In the genomic region with DNA sequence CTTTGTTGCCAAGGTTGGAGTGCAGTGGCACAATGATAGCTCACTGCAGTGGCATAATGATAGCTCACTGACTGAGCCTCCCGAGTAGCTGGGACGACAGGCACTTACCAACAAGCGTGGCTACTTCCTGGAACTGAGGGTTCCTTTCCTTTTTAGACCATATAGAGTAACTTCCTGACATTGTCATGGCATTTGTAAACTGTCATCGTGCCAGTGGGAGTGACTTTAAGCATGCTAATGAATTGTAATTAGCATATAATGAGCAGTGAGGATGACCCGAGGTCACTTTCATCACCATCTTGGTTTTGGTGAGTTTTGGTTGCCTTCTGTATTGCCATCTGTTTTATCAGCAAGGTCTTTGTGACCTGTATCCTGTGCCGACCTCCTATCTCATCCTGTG, we compare ENCODE assay signal across 28 cellular contexts.
"Had no signal": no experiment of that assay in that cellular context is flagged by ENCODE, and none has a peak within 500 bp of the region (broad histone marks: within the 10 kb centered on the region; RNA-seq: fewer than 3 reads in every experiment).

No MANE protein-coding gene starts in this region.

- H3K27ac Mint-ChIP-seq: memory B cell; mesothelial cell of epicardium; naive thymus-derived CD4-positive, alpha-beta T cell; nephron; neural progenitor cell; progenitor cell of endocrine pancreas; stimulated activated naive B cell treated with anti-CD40 and anti-IgM and Interleukin-4, amounts not matched to agents 10 μg/mL and 1 μg/mL and 100 μg/mL, for 72 hours; stimulated activated naive CD8-positive, alpha-beta T cell treated with anti-CD3 and anti-CD28 coated beads, Interleukin-15, Interleukin-2, amounts not matched to agents 100 ng/mL and 50 ng/mL, for 24 hours had no signal

- H3K27ac ChIP-seq: coronary artery, gastrocnemius medialis, hepatocyte, neural progenitor cell, parathyroid adenoma, right lobe of liver, thoracic aorta, tibial nerve, upper lobe of left lung had no signal

- H3K79me2 ChIP-seq: hepatocyte had no signal

- H3K27me3 ChIP-seq: gastrocnemius medialis, hepatocyte, neural progenitor cell, right lobe of liver, tibial nerve, upper lobe of left lung had no signal

- H3K9me3 Mint-ChIP-seq: nephron had no signal

- H3K9me3 ChIP-seq: mucosa of descending colon, right lobe of liver, thoracic aorta had no signal

- H3K4me1 Mint-ChIP-seq: memory B cell; mesothelial cell of epicardium; naive thymus-derived CD4-positive, alpha-beta T cell; nephron; stimulated activated naive B cell treated with anti-CD40 and anti-IgM and Interleukin-4, amounts not matched to agents 10 μg/mL and 1 μg/mL and 100 μg/mL, for 72 hours had no signal

- H3K4me2 ChIP-seq: hepatocyte, neural progenitor cell had no signal

- H3K4me3 Mint-ChIP-seq: memory B cell; mesothelial cell of epicardium; naive thymus-derived CD4-positive, alpha-beta T cell; nephron; neural progenitor cell; stimulated activated naive B cell treated with anti-CD40 and anti-IgM and Interleukin-4, amounts not matched to agents 10 μg/mL and 1 μg/mL and 100 μg/mL, for 72 hours; stimulated activated naive CD8-positive, alpha-beta T cell treated with anti-CD3 and anti-CD28 coated beads, Interleukin-15, Interleukin-2, amounts not matched to agents 100 ng/mL and 50 ng/mL, for 24 hours had no signal

- H2AFZ ChIP-seq: hepatocyte, neural progenitor cell, parathyroid adenoma had no signal

- DNase-seq: dermis blood vessel endothelial cell; effector memory CD4-positive, alpha-beta T cell; foreskin fibroblast; gastrocnemius medialis; head of caudate nucleus; kidney; mucosa of descending colon; naive thymus-derived CD4-positive, alpha-beta T cell; right lobe of liver; small intestine; stimulated activated CD4-positive, alpha-beta T cell treated with anti-CD3 and anti-CD28 coated beads, Interleukin-15, amount 100 ng/mL, for 24 hours; stimulated activated CD4-positive, alpha-beta T cell treated with anti-CD3 and anti-CD28 coated beads, Interleukin-2, amount 100 ng/mL, for 48 hours; stimulated activated naive B cell treated with anti-CD40 and anti-IgM and Interleukin-4, amounts not matched to agents 10 μg/mL and 1 μg/mL and 100 μg/mL, for 72 hours; upper lobe of left lung had no signal

- H3K9ac ChIP-seq: neural progenitor cell, parathyroid adenoma had no signal

- H3K36me3 ChIP-seq: gastrocnemius medialis, neural progenitor cell, right lobe of liver, thoracic aorta, tibial nerve, upper lobe of left lung had no signal

- ATAC-seq: esophagus mucosa; gastrocnemius medialis; left lobe of liver; mucosa of descending colon; naive thymus-derived CD4-positive, alpha-beta T cell; right lobe of liver; stimulated activated naive B cell treated with anti-CD40 and anti-IgM and Interleukin-4, amounts not matched to agents 10 μg/mL and 1 μg/mL and 100 μg/mL, for 72 hours had no signal

- H3K36me3 Mint-ChIP-seq: mesothelial cell of epicardium; naive thymus-derived CD4-positive, alpha-beta T cell; stimulated activated naive B cell treated with anti-CD40 and anti-IgM and Interleukin-4, amounts not matched to agents 10 μg/mL and 1 μg/mL and 100 μg/mL, for 72 hours had no signal

- H3K4me3 ChIP-seq: coronary artery, gastrocnemius medialis, hepatocyte, lung, mucosa of descending colon, neural progenitor cell, right lobe of liver, thoracic aorta, tibial nerve, upper lobe of left lung had no signal

- H3K4me1 ChIP-seq: gastrocnemius medialis, parathyroid adenoma, right lobe of liver, tibial nerve, upper lobe of left lung had no signal
